In genomic region chr20:8782804-8783203, GRCh38 we compare ENCODE assay signal across 19 cellular contexts.
A peak's percentile ranks its signal among the peaks of the same experiment; 100 is the strongest.
DNase-seq lines count a peak whose midpoint lies in the region; ATAC-seq and TF ChIP-seq lines count a peak whose summit lies in the region.
"Had no signal": no experiment of that assay in that cellular context is flagged by ENCODE, and none has a peak within 500 bp of the region (broad histone marks: within the 10 kb centered on the region; RNA-seq: fewer than 3 reads in every experiment).

No MANE protein-coding gene starts in this region.

- peaks cover 3 to 31% of the 10 kb centered on the region in 2 donors for H3K36me3 Mint-ChIP-seq in CD4-positive, alpha-beta memory T cell
- H3K36me3 Mint-ChIP-seq: memory B cell; stimulated activated naive B cell treated with anti-CD40 and anti-IgM and Interleukin-4, amounts not matched to agents 10 μg/mL and 1 μg/mL and 100 μg/mL, for 72 hours had no signal

- no peaks in the 10 kb centered on the region for H3K27me3 ChIP-seq in right atrium auricular region
- no peaks in the 10 kb centered on the region for H3K27me3 ChIP-seq in uterus
- no peaks in the 10 kb centered on the region for H3K27me3 ChIP-seq in CD4-positive, alpha-beta memory T cell (ENCODE audit: insufficient read depth, low read length)
- no peaks in the 10 kb centered on the region for H3K27me3 ChIP-seq in right lobe of liver
- H3K27me3 ChIP-seq: dorsolateral prefrontal cortex had no signal

- 73% methylated on average over 2 of the region's 2 CpGs for WGBS in right lobe of liver (ENCODE audit: insufficient coverage, low coverage, low lambda C conversion rate, missing lambda C conversion rate)

- H3K36me3 ChIP-seq in right atrium auricular region (no peaks in the 10 kb centered on the region), uterus (no peaks in the 10 kb centered on the region), right lobe of liver (no peaks in the 10 kb centered on the region)
- no peaks in the 10 kb centered on the region for H3K36me3 ChIP-seq in CD4-positive, alpha-beta memory T cell (ENCODE audit: insufficient read depth, low read length)

- no peak overlapping the region for H3K27ac Mint-ChIP-seq in CD4-positive, alpha-beta memory T cell
- H3K27ac Mint-ChIP-seq: memory B cell; stimulated activated naive B cell treated with anti-CD40 and anti-IgM and Interleukin-4, amounts not matched to agents 10 μg/mL and 1 μg/mL and 100 μg/mL, for 72 hours had no signal

- DNase-seq in Right ventricle myocardium superior: no peak
- no peak for DNase-seq in right atrium auricular region (ENCODE audit: low spot score)
- DNase-seq in coronary artery (ENCODE audit: low spot score): no peak
- no peak for DNase-seq in left ventricle myocardium superior
- DNase-seq in uterus: no peak
- no peak for DNase-seq in CD4-positive, alpha-beta memory T cell
- no peak for DNase-seq in right lobe of liver
- DNase-seq: activated naive CD4-positive, alpha-beta T cell treated with anti-CD3 and anti-CD28 coated beads, Interleukin-2, amount 50 U/mL, for 16 hours; dorsolateral prefrontal cortex; erythroblast; islet precursor cell; NCI-H2029; NCI-H510A; retina; stimulated activated naive B cell treated with anti-CD40 and anti-IgM and Interleukin-4, amounts not matched to agents 10 μg/mL and 1 μg/mL and 100 μg/mL, for 72 hours had no signal

- H3K27ac ChIP-seq in right atrium auricular region (peak overlapping the region in 1 of 2 donors; percentile 52), coronary artery (peak overlapping the region; percentile 67 to 82), uterus (peak overlapping the region; percentile 54 to 66), right lobe of liver (no peak overlapping the region)
- no peak overlapping the region for H3K27ac ChIP-seq in CD4-positive, alpha-beta memory T cell (ENCODE audit: low read depth, low read length)
- H3K27ac ChIP-seq: HL-60, VCaP had no signal

- ATAC-seq in Right ventricle myocardium superior (ENCODE audit: poor library complexity) (peak; percentile 39), left ventricle myocardium superior (peak; percentile 35), right lobe of liver (no peak), HG03342 (IDR thresholded peaks at IDR 0.05; ENCODE audit: unreplicated experiment) (no peak)
- ATAC-seq: stimulated activated naive B cell treated with anti-CD40 and anti-IgM and Interleukin-4, amounts not matched to agents 10 μg/mL and 1 μg/mL and 100 μg/mL, for 72 hours had no signal

- no peak for TF ChIP-seq POLR2A in uterus (IDR thresholded peaks at IDR 0.05)
- TF ChIP-seq POLR2A in right lobe of liver (IDR thresholded peaks at IDR 0.05): no peak

- intact Hi-C loops in Right ventricle myocardium superior (cut with DNase I): no loop called here
- intact Hi-C loops in left ventricle myocardium superior (cut with micrococcal nuclease): no loop called here
- intact Hi-C loops in uterus (cut with DNase I; ENCODE audit: low total_unique reads): no loop called here
- intact Hi-C loops in CD4-positive, alpha-beta memory T cell (cut with micrococcal nuclease): no loop called here
- intact Hi-C loops in right lobe of liver (cut with DNase I): no loop called here

- H3K27me3 Mint-ChIP-seq in CD4-positive, alpha-beta memory T cell: no peaks in the 10 kb centered on the region
- H3K27me3 Mint-ChIP-seq: memory B cell; stimulated activated naive B cell treated with anti-CD40 and anti-IgM and Interleukin-4, amounts not matched to agents 10 μg/mL and 1 μg/mL and 100 μg/mL, for 72 hours had no signal

- H3K4me1 ChIP-seq in right atrium auricular region: no peaks in the 10 kb centered on the region
- no peaks in the 10 kb centered on the region for H3K4me1 ChIP-seq in uterus
- no peaks in the 10 kb centered on the region for H3K4me1 ChIP-seq in CD4-positive, alpha-beta memory T cell (ENCODE audit: insufficient read depth, low read length)
- no peaks in the 10 kb centered on the region for H3K4me1 ChIP-seq in right lobe of liver

- TF ChIP-seq CTCF in right atrium auricular region (IDR thresholded peaks at IDR 0.05) (no peak), coronary artery (IDR thresholded peaks at IDR 0.05) (no peak), uterus (IDR thresholded peaks at IDR 0.05) (no peak), right lobe of liver (IDR thresholded peaks at IDR 0.05) (no peak)

- no peaks in the 10 kb centered on the region for H3K9me3 ChIP-seq in right atrium auricular region
- H3K9me3 ChIP-seq in uterus: no peaks in the 10 kb centered on the region
- H3K9me3 ChIP-seq in CD4-positive, alpha-beta memory T cell (ENCODE audit: control insufficient read depth in 1 of 2, low read length in 2 of 2): no peaks in the 10 kb centered on the region
- no peaks in the 10 kb centered on the region for H3K9me3 ChIP-seq in right lobe of liver

- H3K9me3 Mint-ChIP-seq in CD4-positive, alpha-beta memory T cell: peaks cover 0 to 3% (median 0%) of the 10 kb centered on the region in 8 donors

- CTCF ChIA-PET in CD4-positive, alpha-beta memory T cell (lab: Charles Lee; ENCODE audit: partially characterized antibody): no interaction called here

- H3K4me3 Mint-ChIP-seq in CD4-positive, alpha-beta memory T cell: no peak overlapping the region
- H3K4me3 Mint-ChIP-seq: memory B cell; stimulated activated naive B cell treated with anti-CD40 and anti-IgM and Interleukin-4, amounts not matched to agents 10 μg/mL and 1 μg/mL and 100 μg/mL, for 72 hours had no signal

- no peak overlapping the region for H3K4me3 ChIP-seq in right atrium auricular region
- H3K4me3 ChIP-seq in coronary artery: peak overlapping the region; percentile 2
- H3K4me3 ChIP-seq in uterus: no peak overlapping the region
- no peak overlapping the region for H3K4me3 ChIP-seq in CD4-positive, alpha-beta memory T cell (ENCODE audit: low read length in 2 of 2)
- no peak overlapping the region for H3K4me3 ChIP-seq in right lobe of liver
- H3K4me3 ChIP-seq: dorsolateral prefrontal cortex had no signal

- POLR2A ChIA-PET in CD4-positive, alpha-beta memory T cell (lab: Charles Lee; ENCODE audit: partially characterized antibody): no interaction called here

- H3K4me1 Mint-ChIP-seq in CD4-positive, alpha-beta memory T cell: no peaks in the 10 kb centered on the region
- H3K4me1 Mint-ChIP-seq: memory B cell; stimulated activated naive B cell treated with anti-CD40 and anti-IgM and Interleukin-4, amounts not matched to agents 10 μg/mL and 1 μg/mL and 100 μg/mL, for 72 hours had no signal

Comparison
In these comparisons a context has a peak if more than half of its experiments do, and no peak if none do; other contexts are left out.
1. ATAC-seq: peak in Right ventricle myocardium superior (single experiment) and left ventricle myocardium superior (single experiment); none in right lobe of liver (0 of 4) and HG03342 (single experiment).
2. H3K27ac ChIP-seq: peak in coronary artery (2 of 2) and uterus (2 of 2); none in CD4-positive, alpha-beta memory T cell (single experiment) and right lobe of liver (0 of 3).